In genomic region chr12:12079291-12079690, GRCh38 we compare ENCODE assay signal across 30 cellular contexts. TPM values are rescaled to one million over a fixed set of nuclear protein-coding genes. Genes with fewer than 3 reads are reported as not detected.
DNase-seq lines count a peak whose midpoint lies in the region; ATAC-seq and TF ChIP-seq lines count a peak whose summit lies in the region.
"Had no signal": no experiment of that assay in that cellular context is flagged by ENCODE, and none has a peak within 500 bp of the region (broad histone marks: within the 10 kb centered on the region; RNA-seq: fewer than 3 reads in every experiment).

No MANE protein-coding gene starts in this region.

- H3K14ac ChIP-seq in H9 (ENCODE audit: insufficient read depth, low read length) = no peak overlapping the region
- no peak overlapping the region for H3K14ac ChIP-seq in neuronal stem cell (ENCODE audit: low read length)

- intact Hi-C loops in activated CD4-positive, alpha-beta memory T cell treated with anti-CD3 and anti-CD28 coated beads for 36 hours (cut with micrococcal nuclease) = loop anchor here (10.0 kb wide), 1 partner anchor 186 kb away; the partner anchor contains the start of gene LRP6

- H3K9me3 Mint-ChIP-seq in H9 = no peaks in the 10 kb centered on the region
- H3K9me3 Mint-ChIP-seq in activated CD4-positive, alpha-beta memory T cell treated with anti-CD3 and anti-CD28 coated beads for 36 hours = no peaks in the 10 kb centered on the region
- H3K9me3 Mint-ChIP-seq: naive thymus-derived CD4-positive, alpha-beta T cell had no signal

- no peaks in the 10 kb centered on the region for H3K23me2 ChIP-seq in H9 (ENCODE audit: insufficient read length, low read depth, low read length, poor library complexity, severe bottlenecking)

- no peaks in the 10 kb centered on the region for H4K20me1 ChIP-seq in H9 (ENCODE audit: control insufficient read depth, insufficient read depth, insufficient read length)

- H4K8ac ChIP-seq in H9 (replicated peaks; ENCODE audit: insufficient read length, low read depth, low read length) = no peak overlapping the region
- no peak overlapping the region for H4K8ac ChIP-seq in neuronal stem cell (ENCODE audit: low read depth, low read length)

- H3K23ac ChIP-seq in H9 (ENCODE audit: insufficient read length, low read depth, low read length) = no peak overlapping the region
- no peak overlapping the region for H3K23ac ChIP-seq in neuronal stem cell (ENCODE audit: low read depth, low read length, poor library complexity)

- ATAC-seq in GM18502 (IDR thresholded peaks at IDR 0.05; ENCODE audit: poor library complexity, unreplicated experiment) = no peak
- ATAC-seq: activated CD8-positive, alpha-beta T cell treated with anti-CD3 and anti-CD28 coated beads, Interleukin-2, amount 10 ng/mL, durations not matched to agents 7 days and 5 days; left colon; naive thymus-derived CD4-positive, alpha-beta T cell had no signal

- no peak overlapping the region for H3T11ph ChIP-seq in H9 (ENCODE audit: low read length)

- no peak overlapping the region for H3K4ac ChIP-seq in H9 (ENCODE audit: low read depth, low read length)
- H3K4ac ChIP-seq in neuronal stem cell (ENCODE audit: low read length) = no peak overlapping the region

- H3K27ac ChIP-seq in H9 (ENCODE audit: insufficient read length, low read depth, low read length) = no peak overlapping the region
- H3K27ac ChIP-seq in neuronal stem cell (replicated peaks; ENCODE audit: low read length) = no peak overlapping the region
- H3K27ac ChIP-seq: PC-9, right atrium auricular region, upper lobe of left lung had no signal

- no peak overlapping the region for H2BK12ac ChIP-seq in H9 (ENCODE audit: insufficient read length, low read depth, low read length)
- no peak overlapping the region for H2BK12ac ChIP-seq in neuronal stem cell (ENCODE audit: low read length)

- H3K36me3 ChIP-seq in neuronal stem cell (replicated peaks in 1 of 2; ENCODE audit: control insufficient read depth in 2 of 2, insufficient read depth in 2 of 2, low read length in 2 of 2) = no peaks in the 10 kb centered on the region
- H3K36me3 ChIP-seq: HAP-1, right atrium auricular region, upper lobe of left lung had no signal

- peaks cover 19 to 20% of the 10 kb centered on the region in 2 experiments for H3K4me1 Mint-ChIP-seq in H9
- H3K4me1 Mint-ChIP-seq in activated CD4-positive, alpha-beta memory T cell treated with anti-CD3 and anti-CD28 coated beads for 36 hours (ENCODE audit: low read depth) = no peaks in the 10 kb centered on the region

- H3K36me3 Mint-ChIP-seq in H9 (ENCODE audit: insufficient read depth in 1 of 3, low read depth in 3 of 3) = no peaks in the 10 kb centered on the region; a peak in 1 of 7 replicates
- no peaks in the 10 kb centered on the region for H3K36me3 Mint-ChIP-seq in activated CD4-positive, alpha-beta memory T cell treated with anti-CD3 and anti-CD28 coated beads for 36 hours

- no peak overlapping the region for H3K56ac ChIP-seq in H9 (ENCODE audit: insufficient read length, low read depth, low read length)

- H3K79me1 ChIP-seq in H9 (ENCODE audit: insufficient read depth, low read depth, low read length, poor library complexity, severe bottlenecking) (no peaks in the 10 kb centered on the region), neuronal stem cell (ENCODE audit: low read depth, low read length) (no peaks in the 10 kb centered on the region)

- no peak overlapping the region for H3K4me3 Mint-ChIP-seq in H9
- H3K4me3 Mint-ChIP-seq in activated CD4-positive, alpha-beta memory T cell treated with anti-CD3 and anti-CD28 coated beads for 36 hours = no peak overlapping the region
- H3K4me3 Mint-ChIP-seq: activated CD8-positive, alpha-beta T cell treated with anti-CD3 and anti-CD28 coated beads, Interleukin-2, amount 10 ng/mL, durations not matched to agents 7 days and 5 days; naive thymus-derived CD4-positive, alpha-beta T cell had no signal

- no peaks in the 10 kb centered on the region for H3K9me3 ChIP-seq in H9 (ENCODE audit: control insufficient read depth, low read depth, low read length)
- H3K9me3 ChIP-seq in neuronal stem cell (replicated peaks in 1 of 2; ENCODE audit: control insufficient read depth in 2 of 2, insufficient read depth in 1 of 2, low read depth in 1 of 2, low read length in 2 of 2) = no peaks in the 10 kb centered on the region
- H3K9me3 ChIP-seq: HAP-1, right atrium auricular region, upper lobe of left lung had no signal

- peak overlapping the region in 2 of 3 experiments; percentile 7 to 78; a peak in 1 of 7 replicates for H3K27ac Mint-ChIP-seq in H9
- H3K27ac Mint-ChIP-seq in activated CD4-positive, alpha-beta memory T cell treated with anti-CD3 and anti-CD28 coated beads for 36 hours = no peak overlapping the region
- H3K27ac Mint-ChIP-seq: activated CD8-positive, alpha-beta T cell treated with anti-CD3 and anti-CD28 coated beads, Interleukin-2, amount 10 ng/mL, durations not matched to agents 7 days and 5 days had no signal

- 0 out of 2 replicates have a peak, but pooled peaks cover 2% of the 10 kb centered on the region for H3K4me1 ChIP-seq in H9 (ENCODE audit: insufficient read depth, low read length)
- no peaks in the 10 kb centered on the region for H3K4me1 ChIP-seq in neuronal stem cell (ENCODE audit: control insufficient read depth in 2 of 2, insufficient read depth in 1 of 2, low read depth in 1 of 2, low read length in 2 of 2)
- H3K4me1 ChIP-seq: HAP-1 had no signal

- CTCF ChIA-PET in activated CD4-positive, alpha-beta memory T cell treated with anti-CD3 and anti-CD28 coated beads for 36 hours (lab: Charles Lee) = no interaction called here

- H2BK15ac ChIP-seq in H9 (ENCODE audit: low read depth, low read length) (no peak overlapping the region), neuronal stem cell (ENCODE audit: low read length) (no peak overlapping the region)

- peak overlapping the region; percentile 14 for H3K18ac ChIP-seq in H9 (ENCODE audit: insufficient read length, low read depth, low read length)
- no peak overlapping the region for H3K18ac ChIP-seq in neuronal stem cell (ENCODE audit: low read length)

- POLR2A ChIA-PET in activated CD4-positive, alpha-beta memory T cell treated with anti-CD3 and anti-CD28 coated beads for 36 hours (lab: Charles Lee) = no interaction called here

- DNase-seq in AG08395 (ENCODE audit: low spot score) = peak; percentile 29
- no peak for DNase-seq in H9
- peak; percentile 39 to 66 for DNase-seq in cardiac fibroblast (ENCODE audit: low read depth in 2 of 2)
- peak; percentile 50 for DNase-seq in kidney tubule cell (ENCODE audit: low spot score)
- DNase-seq in NCI-H446 (lab: John Stamatoyannopoulos, UW) = no peak
- DNase-seq in neuronal stem cell (ENCODE audit: low spot score) = no peak
- DNase-seq in activated CD4-positive, alpha-beta memory T cell treated with anti-CD3 and anti-CD28 coated beads for 36 hours = no peak
- DNase-seq: 8988T; activated CD4-positive, CD25-positive, alpha-beta regulatory T cell treated with anti-CD3 and anti-CD28 coated beads, Interleukin-2, amount 50 U/mL, for 72 hours; activated CD8-positive, alpha-beta T cell treated with anti-CD3 and anti-CD28 coated beads, Interleukin-2, amount 10 ng/mL, durations not matched to agents 7 days and 5 days; activated naive CD4-positive, alpha-beta T cell treated with Interleukin-2 at 50 U/mL for 16 hours; activated T-cell treated with anti-CD3 and anti-CD28 coated beads, Interleukin-2, amount 50 U/mL, for 1 hour; amygdala; effector memory CD4-positive, alpha-beta T cell; left colon; naive thymus-derived CD4-positive, alpha-beta T cell; NCI-H2029; NCI-H345; PC-9; SHP77 treated with DMSO at 0.1 percent for 48 hours; stimulated activated CD8-positive, alpha-beta memory T cell treated with anti-CD3 and anti-CD28 coated beads, Interleukin-4, amount 100 ng/mL, for 48 hours; upper lobe of left lung had no signal

- no peak overlapping the region for H2BK120ac ChIP-seq in H9 (ENCODE audit: low read depth, low read length, poor library complexity, severe bottlenecking)
- H2BK120ac ChIP-seq in neuronal stem cell (ENCODE audit: low read depth, low read length) = no peak overlapping the region

- H3K4me2 ChIP-seq in H9 (ENCODE audit: insufficient read depth, insufficient read length, low read length) (no peak overlapping the region), neuronal stem cell (ENCODE audit: insufficient read depth, low read length, poor library complexity, severe bottlenecking) (no peak overlapping the region)
- H3K4me2 ChIP-seq: PC-9 had no signal

- H2BK20ac ChIP-seq in H9 (ENCODE audit: low read depth, low read length, poor library complexity, severe bottlenecking) = no peak overlapping the region

- no peak overlapping the region for H4K91ac ChIP-seq in H9 (ENCODE audit: insufficient read length, low read depth, low read length)
- H4K91ac ChIP-seq in neuronal stem cell (ENCODE audit: low read depth, low read length, poor library complexity) = no peak overlapping the region

- H4K5ac ChIP-seq in H9 (ENCODE audit: insufficient read length, low read depth, low read length) = no peak overlapping the region

- H2BK5ac ChIP-seq in H9 (ENCODE audit: insufficient read length, low read length) (no peak overlapping the region), neuronal stem cell (ENCODE audit: low read length) (no peak overlapping the region)

- H3K27me3 ChIP-seq in H9 (ENCODE audit: insufficient read depth, low read length) (no peaks in the 10 kb centered on the region), neuronal stem cell (ENCODE audit: control insufficient read depth in 3 of 3, insufficient read depth in 3 of 3, low read depth in 1 of 3, low read length in 3 of 3) (no peaks in the 10 kb centered on the region)
- H3K27me3 ChIP-seq: right atrium auricular region, upper lobe of left lung had no signal

- no peaks in the 10 kb centered on the region for H3K79me2 ChIP-seq in H9 (ENCODE audit: insufficient read depth, low read length)

- no peaks in the 10 kb centered on the region for H3K27me3 Mint-ChIP-seq in H9 (ENCODE audit: low read depth)
- no peaks in the 10 kb centered on the region for H3K27me3 Mint-ChIP-seq in activated CD4-positive, alpha-beta memory T cell treated with anti-CD3 and anti-CD28 coated beads for 36 hours

- H2AK5ac ChIP-seq in H9 (ENCODE audit: insufficient read length, low read length) (no peak overlapping the region), neuronal stem cell (ENCODE audit: low read depth, low read length) (no peak overlapping the region)

- no peak for TF ChIP-seq CTCF in H9 (conservative IDR thresholded peaks at IDR 0.05)
- TF ChIP-seq CTCF in cardiac fibroblast (IDR thresholded peaks at IDR 0.05; ENCODE audit: low read depth, low read length) = no peak

- H2AFZ ChIP-seq in H9 (ENCODE audit: low read length) (no peak overlapping the region), neuronal stem cell (ENCODE audit: low read length) (no peak overlapping the region)
- H2AFZ ChIP-seq: PC-9 had no signal

- no CpG with 5 or more reads among the region's 5 CpGs for WGBS in H9 (ENCODE audit: extremely low coverage, insufficient read length, low lambda C conversion rate)
- no CpG with 5 or more reads among the region's 5 CpGs for WGBS in neuronal stem cell (ENCODE audit: extremely low coverage in 2 of 2, insufficient read length in 2 of 2, insufficient replicate concordance in 1 of 2), 2 donors

- H3K4me3 ChIP-seq in cardiac fibroblast (replicated peaks in 1 of 2; ENCODE audit: low read depth in 2 of 2, low read length in 2 of 2) (no peak overlapping the region), neuronal stem cell (ENCODE audit: low read length in 2 of 2) (no peak overlapping the region)
- H3K4me3 ChIP-seq: HAP-1, PC-9, right atrium auricular region, upper lobe of left lung had no signal

- H3K9ac ChIP-seq in H9 (ENCODE audit: extremely low read depth, insufficient read length, low read length) (no peak overlapping the region), neuronal stem cell (ENCODE audit: low read depth, low read length, poor library complexity) (no peak overlapping the region)

RNA-seq across cellular contexts. Expression of gene BCL2L14, which starts 8.6 kb away (rescaled TPM):
- 0.28 and 0.42 TPM in 2 replicates for total RNA-seq in H9 (2021)
- polyA plus RNA-seq in neuronal stem cell (2013, experiment 1 of 2) = not detected
- polyA plus RNA-seq in neuronal stem cell (2013, experiment 2 of 2) = not detected
- 10 to 100 TPM; 11.5 to 12.7 TPM for total RNA-seq in activated CD4-positive, alpha-beta memory T cell treated with anti-CD3 and anti-CD28 coated beads for 36 hours
- total RNA-seq: cerebellum, fibroblast of lung, G401, osteocyte, right atrium auricular region had no signal
- polyA plus RNA-seq: BJ; fibroblast of lung; naive thymus-derived CD4-positive, alpha-beta T cell had no signal

Comparison
In these comparisons a context has a peak if more than half of its experiments do, and no peak if none do; other contexts are left out.
1. DNase-seq: peak in AG08395 (single experiment), cardiac fibroblast (2 of 2) and kidney tubule cell (single experiment); none in H9 (single experiment), NCI-H446 (0 of 2), neuronal stem cell (single experiment) and activated CD4-positive, alpha-beta memory T cell treated with anti-CD3 and anti-CD28 coated beads for 36 hours (single experiment).